ENCODE assay signal across 11 cellular contexts in the genomic region with DNA sequence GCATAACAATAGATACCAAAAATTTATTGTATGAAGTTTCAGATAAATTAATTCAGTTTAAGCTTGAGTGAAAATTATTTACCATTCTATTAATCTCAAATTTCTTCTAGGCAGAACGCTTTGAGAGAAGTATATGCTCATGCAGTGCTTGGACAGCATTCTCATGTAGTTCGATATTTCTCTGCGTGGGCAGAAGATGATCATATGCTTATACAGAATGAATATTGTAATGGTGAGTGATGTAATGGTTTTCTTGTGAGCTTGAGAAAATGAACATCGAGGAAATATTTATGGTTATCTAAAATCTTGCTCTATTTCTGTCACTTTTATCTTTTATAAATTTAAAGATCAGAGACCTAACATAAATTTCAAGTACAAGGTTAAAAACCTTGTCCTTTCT. TPM values are rescaled to one million over a fixed set of nuclear protein-coding genes. Genes with fewer than 3 reads are reported as not detected.
A peak's percentile ranks its signal among the peaks of the same experiment; 100 is the strongest.
DNase-seq lines count a peak whose midpoint lies in the region; ATAC-seq and TF ChIP-seq lines count a peak whose summit lies in the region.
"Had no signal": no experiment of that assay in that cellular context is flagged by ENCODE, and none has a peak within 500 bp of the region (broad histone marks: within the 10 kb centered on the region; RNA-seq: fewer than 3 reads in every experiment).

No MANE protein-coding gene starts in this region.

- peak overlapping the region; percentile 93; the same call in 1 of the 2 replicates for H3K4me2 ChIP-seq in BLaER1

- no peaks in the 10 kb centered on the region for H3K9me3 Mint-ChIP-seq in naive thymus-derived CD4-positive, alpha-beta T cell

- peaks cover 0 to 41% (median 0%) of the 10 kb centered on the region in 5 donors for H3K36me3 Mint-ChIP-seq in naive thymus-derived CD4-positive, alpha-beta T cell

- H3K4me1 Mint-ChIP-seq in naive thymus-derived CD4-positive, alpha-beta T cell: peaks cover 0 to 56% (median 12%) of the 10 kb centered on the region in 7 donors

- intact Hi-C loops in naive thymus-derived CD4-positive, alpha-beta T cell (cut with micrococcal nuclease): loop anchor here (5.0 to 10.0 kb wide), 3 partner anchors 85 to 1278 kb away; partner anchors contain the start of genes ADM (in 1 of the 2), SWAP70 (in 1 of the 2) and ZBED5 (in 1 of the 2)

- H3K9ac ChIP-seq in BLaER1: no peak overlapping the region

- peaks cover 29% of the 10 kb centered on the region for H3K4me1 ChIP-seq in BLaER1
- H3K4me1 ChIP-seq in naive thymus-derived CD4-positive, alpha-beta T cell (ENCODE audit: control insufficient read depth in 2 of 2, insufficient read depth in 2 of 2, low read length in 2 of 2): peaks cover 9 to 11% of the 10 kb centered on the region in 2 donors

- H3K27ac ChIP-seq in BLaER1: no peak overlapping the region
- no peak overlapping the region for H3K27ac ChIP-seq in naive thymus-derived CD4-positive, alpha-beta T cell (ENCODE audit: low read depth, low read length)

- TF ChIP-seq CTCF in choroid plexus epithelial cell (conservative IDR thresholded peaks at IDR 0.05; ENCODE audit: low read depth, low read length): no peak

- H3K4me3 ChIP-seq in BLaER1 (no peak overlapping the region), MG63 (peak overlapping the region; percentile 82), choroid plexus epithelial cell (ENCODE audit: low read depth, low read length) (peak overlapping the region; percentile 83)
- peak overlapping the region; percentile 33 for H3K4me3 ChIP-seq in naive thymus-derived CD4-positive, alpha-beta T cell (ENCODE audit: low read length)
- H3K4me3 ChIP-seq: mucosa of descending colon had no signal

- no peak for ATAC-seq in naive thymus-derived CD4-positive, alpha-beta T cell
- ATAC-seq: mucosa of descending colon had no signal

- POLR2A ChIA-PET in naive thymus-derived CD4-positive, alpha-beta T cell (lab: Charles Lee): interaction anchor here (0.6 kb wide), 1 partner anchor 12 kb away, joined by 3 read pairs; no protein-coding TSS in a partner anchor

- H3K9me3 ChIP-seq in BLaER1: no peaks in the 10 kb centered on the region
- no peaks in the 10 kb centered on the region for H3K9me3 ChIP-seq in MG63
- no peaks in the 10 kb centered on the region for H3K9me3 ChIP-seq in naive thymus-derived CD4-positive, alpha-beta T cell (ENCODE audit: control insufficient read depth in 2 of 3, low read length in 3 of 3)
- H3K9me3 ChIP-seq: mucosa of descending colon had no signal

- peak overlapping the region in 1 of 10 donors; percentile 33 for H3K4me3 Mint-ChIP-seq in naive thymus-derived CD4-positive, alpha-beta T cell

- H3K36me3 ChIP-seq in BLaER1 (peaks cover 55% of the 10 kb centered on the region), MG63 (peaks cover 73% of the 10 kb centered on the region)
- H3K36me3 ChIP-seq in naive thymus-derived CD4-positive, alpha-beta T cell (ENCODE audit: control insufficient read depth in 2 of 3, insufficient read depth in 3 of 3, low read length in 3 of 3): no peaks in the 10 kb centered on the region

- H4K20me1 ChIP-seq in BLaER1: peaks cover 69% of the 10 kb centered on the region

- DNase-seq in MG63 (no peak), choroid plexus epithelial cell (ENCODE audit: low read depth) (peak; percentile 70), middle frontal gyrus (ENCODE audit: extremely low spot score, low spot score) (no peak), NCI-H2227 treated with DMSO at 0.1 percent for 48 hours (lab: John Stamatoyannopoulos, UW) (no peak), NCI-H1694 (lab: John Stamatoyannopoulos, UW) (no peak)
- no peak for DNase-seq in naive thymus-derived CD4-positive, alpha-beta T cell
- DNase-seq in stimulated activated CD4-positive, alpha-beta T cell treated with anti-CD3 and anti-CD28 coated beads, Interleukin-2, amount 100 ng/mL, for 48 hours: no peak
- DNase-seq: activated gamma-delta T cell, mucosa of descending colon, NCI-H524 had no signal

- H3K27me3 ChIP-seq in BLaER1 (no peaks in the 10 kb centered on the region), MG63 (no peaks in the 10 kb centered on the region)
- H3K27me3 ChIP-seq in naive thymus-derived CD4-positive, alpha-beta T cell (ENCODE audit: control insufficient read depth in 2 of 2, insufficient read depth in 2 of 2, low read length in 2 of 2): peaks cover 0 to 3% of the 10 kb centered on the region in 2 donors

- peaks cover 0 to 22% (median 11%) of the 10 kb centered on the region in 5 donors for H3K27me3 Mint-ChIP-seq in naive thymus-derived CD4-positive, alpha-beta T cell

- CTCF ChIA-PET in naive thymus-derived CD4-positive, alpha-beta T cell (lab: Charles Lee): interaction anchor here (1.0 kb wide), 1 partner anchor 42 kb away, joined by 5 read pairs; no protein-coding TSS in a partner anchor

- peak overlapping the region in 2 of 9 donors; percentile 1 to 80 for H3K27ac Mint-ChIP-seq in naive thymus-derived CD4-positive, alpha-beta T cell

RNA-seq across cellular contexts. Expression of gene WEE1, which starts 3.6 kb away (rescaled TPM):
- total RNA-seq in MG63 (2014; rRNA removed; shearing (Covaris generic); ENCODE audit: low replicate concordance): 34.8 and 35.6 TPM in 2 replicates
- 10 to 100 TPM in 1 of 5 experiments, 1 to 10 TPM in 3, under 1 TPM in 1; 0.43 to 47.6 (median 1.9) TPM for total RNA-seq in naive thymus-derived CD4-positive, alpha-beta T cell
- polyA plus RNA-seq in naive thymus-derived CD4-positive, alpha-beta T cell: under 1 TPM; 0.43 to 0.44 TPM
